9 cellular contexts compared by ENCODE assay signal in genomic region chr9:4117835-4118610, GRCh38.
A peak's percentile ranks its signal among the peaks of the same experiment; 100 is the strongest.
DNase-seq lines count a peak whose midpoint lies in the region; ATAC-seq, FAIRE-seq and TF ChIP-seq lines count a peak whose summit lies in the region.
"Had no signal": no experiment of that assay in that cellular context is flagged by ENCODE, and none has a peak within 500 bp of the region (broad histone marks: within the 10 kb centered on the region; RNA-seq: fewer than 3 reads in every experiment).

No MANE protein-coding gene starts in this region.

- H3K27ac ChIP-seq in 22Rv1 (no peak overlapping the region), WERI-Rb-1 (no peak overlapping the region)

- no peaks in the 10 kb centered on the region for H3K9me3 ChIP-seq in WERI-Rb-1 (ENCODE audit: severe bottlenecking)

- TF ChIP-seq CTCF in 22Rv1 (IDR thresholded peaks at IDR 0.05): peak; percentile 56
- TF ChIP-seq CTCF in WERI-Rb-1 (IDR thresholded peaks at IDR 0.05; ENCODE audit: low read depth, low read length): peak; percentile 85

- no peaks in the 10 kb centered on the region for H3K36me3 ChIP-seq in WERI-Rb-1

- no peaks in the 10 kb centered on the region for H3K9me3 Mint-ChIP-seq in effector memory CD8-positive, alpha-beta T cell

- DNase-seq in GM19239 (ENCODE audit: insufficient read length, low spot score) (peak; percentile 26), WERI-Rb-1 (peak; percentile 54), NOMO-1 treated with DMSO at 0.1 percent for 48 hours (lab: John Stamatoyannopoulos, UW; ENCODE audit: unreplicated experiment) (no peak), NCI-H128 (lab: John Stamatoyannopoulos, UW; ENCODE audit: unreplicated experiment) (no peak)
- DNase-seq in effector memory CD8-positive, alpha-beta T cell: peak; percentile 38 to 48 (median 46)
- DNase-seq in stimulated activated CD4-positive, alpha-beta T cell treated with anti-CD3 and anti-CD28 coated beads, Interleukin-12 subunit alpha, Interleukin-12 subunit beta, amount 100 ng/mL, for 24 hours (ENCODE audit: low read depth in 2 of 2): peak; percentile 11 to 41

- peak; percentile 55 for ATAC-seq in effector memory CD8-positive, alpha-beta T cell (replicated peaks)
- ATAC-seq in HG02973 (IDR thresholded peaks at IDR 0.05; ENCODE audit: unreplicated experiment): no peak

- peaks cover 0 to 8% of the 10 kb centered on the region in 2 donors for H3K27me3 Mint-ChIP-seq in effector memory CD8-positive, alpha-beta T cell

- no peak overlapping the region for H3K4me3 Mint-ChIP-seq in effector memory CD8-positive, alpha-beta T cell

- no peak overlapping the region for H3K27ac Mint-ChIP-seq in effector memory CD8-positive, alpha-beta T cell

- no peaks in the 10 kb centered on the region for H3K36me3 Mint-ChIP-seq in effector memory CD8-positive, alpha-beta T cell (ENCODE audit: insufficient read depth)

- H3K4me3 ChIP-seq in WERI-Rb-1 (ENCODE audit: low read depth, low read length): no peak overlapping the region

- no peaks in the 10 kb centered on the region for H3K4me1 Mint-ChIP-seq in effector memory CD8-positive, alpha-beta T cell (ENCODE audit: low read depth in 2 of 2)

- no peak for FAIRE-seq in GM19239 (lab: Jason Lieb, UNC)
- FAIRE-seq: colon had no signal

- H3K27me3 ChIP-seq in WERI-Rb-1 (ENCODE audit: insufficient read depth, low read depth, severe bottlenecking): no peaks in the 10 kb centered on the region

Comparison
In these comparisons a context has a peak if more than half of its experiments do, and no peak if none do; other contexts are left out.
1. DNase-seq: peak in GM19239 (single experiment), WERI-Rb-1 (single experiment), effector memory CD8-positive, alpha-beta T cell (3 of 3) and stimulated activated CD4-positive, alpha-beta T cell treated with anti-CD3 and anti-CD28 coated beads, Interleukin-12 subunit alpha, Interleukin-12 subunit beta, amount 100 ng/mL, for 24 hours (2 of 2); none in NOMO-1 treated with DMSO at 0.1 percent for 48 hours (single experiment) and NCI-H128 (single experiment).